Comparison of ENCODE assay signal across 18 cellular contexts in genomic region chr20:21361266-21361665, GRCh38. TPM values are rescaled to one million over a fixed set of nuclear protein-coding genes. Genes with fewer than 3 reads are reported as not detected.
A peak's percentile ranks its signal among the peaks of the same experiment; 100 is the strongest.
DNase-seq lines count a peak whose midpoint lies in the region; ATAC-seq, FAIRE-seq and TF ChIP-seq lines count a peak whose summit lies in the region.
"Had no signal": no experiment of that assay in that cellular context is flagged by ENCODE, and none has a peak within 500 bp of the region (broad histone marks: within the 10 kb centered on the region; RNA-seq: fewer than 3 reads in every experiment).

No MANE protein-coding gene starts in this region.

- ATAC-seq in HepG2 (no peak), GM21786 (IDR thresholded peaks at IDR 0.05; ENCODE audit: unreplicated experiment) (no peak), GM21528 (IDR thresholded peaks at IDR 0.05; ENCODE audit: low FRiP score, unreplicated experiment) (no peak)
- ATAC-seq: left ventricle myocardium superior had no signal

- DNase-seq in DMS79 (lab: John Stamatoyannopoulos, UW): peak; percentile 46
- DNase-seq in M059J (ENCODE audit: low read depth): peak; percentile 66
- DNase-seq in activated T-helper 1 cell treated with anti-CD3 and anti-CD28 coated beads, Interleukin-12 subunit alpha, Interleukin-12 subunit beta, Interleukin-2, Interleukin-4 antibody, amounts not matched to agents 30 ng/mL and 10 ng/mL and 1 ng/mL, durations not matched to agents 14 hours and 24 hours and 36 hours (ENCODE audit: low spot score): no peak
- no peak for DNase-seq in HepG2 (ENCODE audit: low spot score)
- no peak for DNase-seq in caudate nucleus (lab: John Stamatoyannopoulos, UW)
- DNase-seq in GM19240 (ENCODE audit: insufficient read length, low spot score): no peak
- DNase-seq: activated CD4-positive, alpha-beta T cell treated with anti-CD3 and anti-CD28 coated beads for 48 hours; activated naive CD4-positive, alpha-beta T cell; H7; left ventricle myocardium superior; NCI-H446 treated with DMSO at 0.1 percent for 48 hours had no signal

- WGBS in HepG2 (ENCODE audit: low lambda C conversion rate): 90% methylated on average over 2 of the region's 2 CpGs

- H3K27ac ChIP-seq in HepG2 (ENCODE audit: extremely low read length, insufficient read depth, low read length) (no peak overlapping the region), caudate nucleus (ENCODE audit: low read depth, low read length) (no peak overlapping the region)
- H3K27ac ChIP-seq: C4-2B, KMS-11, SJSA1 had no signal

- H3K9ac ChIP-seq in HepG2 (ENCODE audit: insufficient read depth, low read depth, low read length): no peak overlapping the region
- H3K9ac ChIP-seq: KMS-11 had no signal

- no peak for TF ChIP-seq RAD21 in HepG2 (CRISPR knock-in tag; IDR thresholded peaks at IDR 0.05)

- TF ChIP-seq EP300 in HepG2 (IDR thresholded peaks at IDR 0.05; ENCODE audit: low read depth in 2 of 2, low read length in 2 of 2) (no peak), HepG2 (CRISPR knock-in tag; IDR thresholded peaks at IDR 0.05; ENCODE audit: borderline replicate concordance) (no peak)

- H3K27me3 ChIP-seq in HepG2 (ENCODE audit: control insufficient read depth in 1 of 2, insufficient read depth in 2 of 2, low read length in 2 of 2): no peaks in the 10 kb centered on the region
- H3K27me3 ChIP-seq: SJSA1 had no signal

- no peak overlapping the region for H3K4me2 ChIP-seq in HepG2 (ENCODE audit: low read depth, low read length)
- H3K4me2 ChIP-seq: KMS-11 had no signal

- H3K4me3 Mint-ChIP-seq in activated T-helper 1 cell treated with anti-CD3 and anti-CD28 coated beads, Interleukin-12 subunit alpha, Interleukin-12 subunit beta, Interleukin-2, Interleukin-4 antibody, amounts not matched to agents 30 ng/mL and 10 ng/mL and 1 ng/mL, durations not matched to agents 14 hours and 24 hours and 36 hours: no peak overlapping the region

- H3K36me3 ChIP-seq in HepG2 (replicated peaks in 1 of 2; ENCODE audit: control insufficient read depth in 1 of 2, insufficient read depth in 2 of 2, low read length in 2 of 2): peaks cover 22 to 48% of the 10 kb centered on the region in 2 experiments

- intact Hi-C loops in activated T-helper 1 cell treated with anti-CD3 and anti-CD28 coated beads, Interleukin-12 subunit alpha, Interleukin-12 subunit beta, Interleukin-2, Interleukin-4 antibody, amounts not matched to agents 30 ng/mL and 10 ng/mL and 1 ng/mL, durations not matched to agents 14 hours and 24 hours and 36 hours (cut with micrococcal nuclease): loop anchor here (2.0 kb wide), 1 partner anchor 16 kb away; no protein-coding TSS in a partner anchor
- intact Hi-C loops in HepG2 (cut with micrococcal nuclease; ENCODE audit: unreplicated experiment): no loop called here

- H3K9me3 Mint-ChIP-seq in activated T-helper 1 cell treated with anti-CD3 and anti-CD28 coated beads, Interleukin-12 subunit alpha, Interleukin-12 subunit beta, Interleukin-2, Interleukin-4 antibody, amounts not matched to agents 30 ng/mL and 10 ng/mL and 1 ng/mL, durations not matched to agents 14 hours and 24 hours and 36 hours: no peaks in the 10 kb centered on the region

- no peak overlapping the region for H3K4me3 ChIP-seq in HepG2 (replicated peaks in 1 of 3; ENCODE audit: insufficient read depth in 1 of 3, low read depth in 2 of 3, low read length in 3 of 3)
- H3K4me3 ChIP-seq: SJSA1 had no signal

- H3K27me3 Mint-ChIP-seq in activated T-helper 1 cell treated with anti-CD3 and anti-CD28 coated beads, Interleukin-12 subunit alpha, Interleukin-12 subunit beta, Interleukin-2, Interleukin-4 antibody, amounts not matched to agents 30 ng/mL and 10 ng/mL and 1 ng/mL, durations not matched to agents 14 hours and 24 hours and 36 hours (ENCODE audit: insufficient read depth): no peaks in the 10 kb centered on the region

- no TSS peak for BruUV-seq in HepG2 (replicated peaks; lab: Mats Ljungman, UMichigan)

- POLR2A ChIA-PET in HepG2 (lab: Yijun Ruan, JAX): no interaction called here

- H2AFZ ChIP-seq in HepG2 (ENCODE audit: low read length): no peak overlapping the region

- H3K4me1 ChIP-seq in HepG2 (ENCODE audit: insufficient read depth, low read length): peaks cover 55% of the 10 kb centered on the region
- H3K4me1 ChIP-seq: SJSA1 had no signal

- peak overlapping the region; percentile 31 for H3K27ac Mint-ChIP-seq in activated T-helper 1 cell treated with anti-CD3 and anti-CD28 coated beads, Interleukin-12 subunit alpha, Interleukin-12 subunit beta, Interleukin-2, Interleukin-4 antibody, amounts not matched to agents 30 ng/mL and 10 ng/mL and 1 ng/mL, durations not matched to agents 14 hours and 24 hours and 36 hours

- no peaks in the 10 kb centered on the region for H3K79me2 ChIP-seq in HepG2 (ENCODE audit: insufficient read depth, low read length)

- no peaks in the 10 kb centered on the region for H3K9me3 ChIP-seq in HepG2 (ENCODE audit: low read length)
- H3K9me3 ChIP-seq: SJSA1 had no signal

- peaks cover 43% of the 10 kb centered on the region for H3K36me3 Mint-ChIP-seq in activated T-helper 1 cell treated with anti-CD3 and anti-CD28 coated beads, Interleukin-12 subunit alpha, Interleukin-12 subunit beta, Interleukin-2, Interleukin-4 antibody, amounts not matched to agents 30 ng/mL and 10 ng/mL and 1 ng/mL, durations not matched to agents 14 hours and 24 hours and 36 hours (ENCODE audit: low read depth)

- no peak for FAIRE-seq in HepG2 (lab: Jason Lieb, UNC)
- FAIRE-seq: colon had no signal

- TF ChIP-seq CTCF in HepG2 (CRISPR knock-in tag; IDR thresholded peaks at IDR 0.05): no peak

- no peak for TF ChIP-seq POLR2A in HepG2 (IDR thresholded peaks at IDR 0.05; ENCODE audit: insufficient read depth in 1 of 2, low read depth in 2 of 2, low read length in 2 of 2)

- CTCF ChIA-PET in HepG2 (lab: Yijun Ruan, JAX; ENCODE audit: low intra/inter-chr PET ratio, low total read pairs): no interaction called here

- H4K20me1 ChIP-seq in HepG2 (ENCODE audit: insufficient read depth, low read length): no peaks in the 10 kb centered on the region

- in situ Hi-C loops in HepG2 (cut with HindIII; ENCODE audit: extremely low pct_ligation_motif_present, low pct_unique_long_range_greater_than_20kb): no loop called here

- H3K4me1 Mint-ChIP-seq in activated T-helper 1 cell treated with anti-CD3 and anti-CD28 coated beads, Interleukin-12 subunit alpha, Interleukin-12 subunit beta, Interleukin-2, Interleukin-4 antibody, amounts not matched to agents 30 ng/mL and 10 ng/mL and 1 ng/mL, durations not matched to agents 14 hours and 24 hours and 36 hours (ENCODE audit: low read depth): peaks cover 22% of the 10 kb centered on the region

RNA-seq across cellular contexts. Expression of gene NKX2-4, which starts 36.1 kb away (rescaled TPM):
- 0.86 and 1.2 TPM in 2 replicates for total RNA-seq in M059J (2014; rRNA removed; shearing (Covaris generic))
- not detected in 2 replicates for total RNA-seq in activated T-helper 1 cell treated with anti-CD3 and anti-CD28 coated beads, Interleukin-12 subunit alpha, Interleukin-12 subunit beta, Interleukin-2, Interleukin-4 antibody, amounts not matched to agents 30 ng/mL and 10 ng/mL and 1 ng/mL, durations not matched to agents 14 hours and 24 hours and 36 hours
- not detected in 2 replicates for total RNA-seq in HepG2 (2016; rRNA removed; fragmentation: Illumina TruSeq; extraction: Trizol)
- not detected in 2 replicates for total RNA-seq in HepG2 (2016; cell fraction: cytosol; rRNA removed; fragmentation: Illumina TruSeq; extraction: Trizol; ENCODE audit: low read depth)
- total RNA-seq in HepG2 (2016; cell fraction: insoluble cytoplasmic fraction; rRNA removed; fragmentation: Illumina TruSeq; extraction: Trizol): not detected in 2 replicates
- not detected in 2 replicates for total RNA-seq in HepG2 (2016; cell fraction: membrane; rRNA removed; fragmentation: Illumina TruSeq; extraction: Trizol)
- total RNA-seq in HepG2 (2016; cell fraction: nucleus; rRNA removed; fragmentation: Illumina TruSeq; extraction: Trizol): not detected in 2 replicates
- polyA plus RNA-seq in HepG2 (2011; rRNA removed): not detected in 2 replicates
- not detected in 2 replicates for polyA plus RNA-seq in HepG2 (2011; cell fraction: cytosol; rRNA removed)
- not detected in 2 replicates for polyA plus RNA-seq in HepG2 (2011; cell fraction: nucleus; rRNA removed)
- polyA plus RNA-seq in HepG2 (2012): not detected in 2 replicates
- polyA plus RNA-seq in HepG2 (2016; cell fraction: cytosol; fragmentation: Illumina TruSeq; extraction: Trizol; ENCODE audit: low read depth): not detected in 2 replicates
- polyA plus RNA-seq in HepG2 (2016; cell fraction: insoluble cytoplasmic fraction; fragmentation: Illumina TruSeq; extraction: Trizol; ENCODE audit: low read depth): not detected in 2 replicates
- not detected in 2 replicates for polyA plus RNA-seq in HepG2 (2016; cell fraction: membrane; fragmentation: Illumina TruSeq; extraction: Trizol; ENCODE audit: low read depth)
- polyA plus RNA-seq in HepG2 (2016; cell fraction: nucleus; fragmentation: Illumina TruSeq; extraction: Trizol; ENCODE audit: insufficient read depth, low read depth): not detected in 2 replicates
- not detected in 2 replicates for polyA minus RNA-seq in HepG2 (2011; rRNA and poly(A)+ RNA removed; ENCODE audit: low replicate concordance)
- not detected in 2 replicates for polyA minus RNA-seq in HepG2 (2011; cell fraction: cytosol; rRNA and poly(A)+ RNA removed)
- not detected in 2 replicates for polyA minus RNA-seq in HepG2 (2011; cell fraction: nucleus; rRNA and poly(A)+ RNA removed)
- total RNA-seq: H7, left ventricle myocardium superior, osteocyte had no signal

RNA-seq across cellular contexts. Expression of gene XRN2, which starts 58.1 kb away (rescaled TPM):
- 122 and 175 TPM in 2 replicates for total RNA-seq in M059J (2014; rRNA removed; shearing (Covaris generic))
- total RNA-seq in activated T-helper 1 cell treated with anti-CD3 and anti-CD28 coated beads, Interleukin-12 subunit alpha, Interleukin-12 subunit beta, Interleukin-2, Interleukin-4 antibody, amounts not matched to agents 30 ng/mL and 10 ng/mL and 1 ng/mL, durations not matched to agents 14 hours and 24 hours and 36 hours: 92.1 and 94.0 TPM in 2 replicates
- total RNA-seq in HepG2 (2016; rRNA removed; fragmentation: Illumina TruSeq; extraction: Trizol): 171 and 256 TPM in 2 replicates
- total RNA-seq in HepG2 (2016; cell fraction: cytosol; rRNA removed; fragmentation: Illumina TruSeq; extraction: Trizol; ENCODE audit: low read depth): 45.6 and 51.1 TPM in 2 replicates
- total RNA-seq in HepG2 (2016; cell fraction: insoluble cytoplasmic fraction; rRNA removed; fragmentation: Illumina TruSeq; extraction: Trizol): 169 and 245 TPM in 2 replicates
- total RNA-seq in HepG2 (2016; cell fraction: membrane; rRNA removed; fragmentation: Illumina TruSeq; extraction: Trizol): 82.9 and 105 TPM in 2 replicates
- 118 and 127 TPM in 2 replicates for total RNA-seq in HepG2 (2016; cell fraction: nucleus; rRNA removed; fragmentation: Illumina TruSeq; extraction: Trizol)
- 72.1 and 90.3 TPM in 2 replicates for polyA plus RNA-seq in HepG2 (2011; rRNA removed)
- 47.0 and 59.7 TPM in 2 replicates for polyA plus RNA-seq in HepG2 (2011; cell fraction: cytosol; rRNA removed)
- 59.5 and 68.9 TPM in 2 replicates for polyA plus RNA-seq in HepG2 (2011; cell fraction: nucleus; rRNA removed)
- 84.6 and 86.2 TPM in 2 replicates for polyA plus RNA-seq in HepG2 (2012)
- 10.5 and 11.9 TPM in 2 replicates for polyA plus RNA-seq in HepG2 (2016; cell fraction: cytosol; fragmentation: Illumina TruSeq; extraction: Trizol; ENCODE audit: low read depth)
- 147 and 153 TPM in 2 replicates for polyA plus RNA-seq in HepG2 (2016; cell fraction: insoluble cytoplasmic fraction; fragmentation: Illumina TruSeq; extraction: Trizol; ENCODE audit: low read depth)
- 23.2 and 29.4 TPM in 2 replicates for polyA plus RNA-seq in HepG2 (2016; cell fraction: membrane; fragmentation: Illumina TruSeq; extraction: Trizol; ENCODE audit: low read depth)
- polyA plus RNA-seq in HepG2 (2016; cell fraction: nucleus; fragmentation: Illumina TruSeq; extraction: Trizol; ENCODE audit: insufficient read depth, low read depth): 96.3 and 98.6 TPM in 2 replicates
- 14.6 and 43.6 TPM in 2 replicates for polyA minus RNA-seq in HepG2 (2011; rRNA and poly(A)+ RNA removed; ENCODE audit: low replicate concordance)
- polyA minus RNA-seq in HepG2 (2011; cell fraction: cytosol; rRNA and poly(A)+ RNA removed): 68.8 and 71.0 TPM in 2 replicates
- 98.6 and 107 TPM in 2 replicates for polyA minus RNA-seq in HepG2 (2011; cell fraction: nucleus; rRNA and poly(A)+ RNA removed)

Comparison
In these comparisons a context has a peak if more than half of its experiments do, and no peak if none do; other contexts are left out.
1. DNase-seq: peak in DMS79 (single experiment) and M059J (single experiment); none in activated T-helper 1 cell treated with anti-CD3 and anti-CD28 coated beads, Interleukin-12 subunit alpha, Interleukin-12 subunit beta, Interleukin-2, Interleukin-4 antibody, amounts not matched to agents 30 ng/mL and 10 ng/mL and 1 ng/mL, durations not matched to agents 14 hours and 24 hours and 36 hours (single experiment), HepG2 (single experiment), caudate nucleus (0 of 61) and GM19240 (single experiment).